Comparison of ENCODE assay signal across 8 cellular contexts in the genomic region with DNA sequence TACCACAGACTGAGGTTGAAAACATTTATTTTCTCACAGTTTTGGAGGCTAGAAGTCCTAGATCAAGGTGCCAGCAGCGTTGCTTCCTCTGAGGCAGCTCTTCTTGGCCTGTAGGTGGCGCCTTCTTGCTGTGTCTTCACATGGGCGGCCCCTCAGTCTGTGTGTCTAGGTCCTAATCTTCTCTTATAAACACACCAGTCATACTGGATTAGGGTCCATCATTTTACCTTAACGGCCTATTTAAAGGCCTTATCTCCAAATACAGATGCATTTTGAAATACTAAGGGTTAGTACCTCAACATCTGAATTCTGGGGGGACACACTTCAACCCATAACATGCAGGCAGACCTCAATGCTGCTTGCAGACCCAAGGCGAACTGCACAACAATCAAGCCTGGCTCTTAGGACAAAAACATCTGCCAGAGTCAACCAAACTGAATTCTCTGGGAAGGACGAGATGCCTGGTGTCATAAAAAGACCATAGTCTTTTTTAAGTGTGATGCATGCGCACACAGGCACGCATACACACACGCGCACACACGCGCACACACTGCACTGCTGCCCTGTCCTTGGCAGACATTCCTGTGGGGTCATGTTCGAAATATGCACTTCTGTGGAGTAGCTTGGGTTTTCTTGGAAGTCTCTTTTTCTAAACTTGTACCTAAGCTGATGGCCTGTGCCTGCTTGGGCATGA. TPM values are rescaled to one million over a fixed set of nuclear protein-coding genes. Genes with fewer than 3 reads are reported as not detected.
DNase-seq lines count a peak whose midpoint lies in the region; ATAC-seq and TF ChIP-seq lines count a peak whose summit lies in the region.

No MANE protein-coding gene starts in this region.

- peak overlapping the region; percentile 25 for H3K27ac Mint-ChIP-seq in CD4-positive, alpha-beta T cell
- no peak overlapping the region for H3K27ac Mint-ChIP-seq in activated naive CD4-positive, alpha-beta T cell treated with anti-CD3 and anti-CD28 coated beads for 36 hours

- no peaks in the 10 kb centered on the region for H3K27me3 Mint-ChIP-seq in CD4-positive, alpha-beta T cell
- no peaks in the 10 kb centered on the region for H3K27me3 Mint-ChIP-seq in activated naive CD4-positive, alpha-beta T cell treated with anti-CD3 and anti-CD28 coated beads for 36 hours (ENCODE audit: low read depth)

- no peaks in the 10 kb centered on the region for H3K9me3 Mint-ChIP-seq in CD4-positive, alpha-beta T cell
- no peaks in the 10 kb centered on the region for H3K9me3 Mint-ChIP-seq in activated naive CD4-positive, alpha-beta T cell treated with anti-CD3 and anti-CD28 coated beads for 36 hours

- peak; percentile 40 to 70 (median 59) for DNase-seq in CD4-positive, alpha-beta T cell
- DNase-seq in GM20000 (ENCODE audit: low spot score) = peak; percentile 65
- peak; percentile 70 for DNase-seq in MG63
- DNase-seq in SK-N-DZ (ENCODE audit: low spot score) = peak; percentile 70
- DNase-seq in activated naive CD4-positive, alpha-beta T cell treated with anti-CD3 and anti-CD28 coated beads for 36 hours = peak; percentile 85
- peak; percentile 30 for DNase-seq in left ventricle myocardium inferior
- DNase-seq in retinal pigment epithelial cell (ENCODE audit: low read depth) = peak; percentile 21

- POLR2A ChIA-PET in CD4-positive, alpha-beta T cell (lab: Charles Lee) = interaction anchor here (0.9 to 1.7 kb wide), 2 partner anchors 11 to 88 kb away, joined by 4 to 12 read pairs; no protein-coding TSS in a partner anchor

- H3K36me3 Mint-ChIP-seq in CD4-positive, alpha-beta T cell (ENCODE audit: low read depth) = peaks cover 4% of the 10 kb centered on the region
- no peaks in the 10 kb centered on the region for H3K36me3 Mint-ChIP-seq in activated naive CD4-positive, alpha-beta T cell treated with anti-CD3 and anti-CD28 coated beads for 36 hours (ENCODE audit: low read depth)

- H3K36me3 ChIP-seq in MG63 (no peaks in the 10 kb centered on the region), left ventricle myocardium inferior (no peaks in the 10 kb centered on the region)

- H3K4me3 ChIP-seq in MG63 (no peak overlapping the region), left ventricle myocardium inferior (no peak overlapping the region), retinal pigment epithelial cell (ENCODE audit: low read length) (no peak overlapping the region)

- H3K4me1 ChIP-seq in left ventricle myocardium inferior = peaks cover 19% of the 10 kb centered on the region

- TF ChIP-seq CTCF in CD4-positive, alpha-beta T cell (IDR thresholded peaks at IDR 0.05) = peak; percentile 87
- peak; percentile 86 for TF ChIP-seq CTCF in GM20000 (IDR thresholded peaks at IDR 0.05; ENCODE audit: extremely low read depth, missing control alignments)
- peak; percentile 81 for TF ChIP-seq CTCF in left ventricle myocardium inferior (IDR thresholded peaks at IDR 0.05; ENCODE audit: borderline replicate concordance)
- TF ChIP-seq CTCF in retinal pigment epithelial cell (conservative IDR thresholded peaks at IDR 0.05; ENCODE audit: low read depth, low read length) = peak; percentile 97

- H3K9me3 ChIP-seq in CD4-positive, alpha-beta T cell (ENCODE audit: control insufficient read depth, low read length) = no peaks in the 10 kb centered on the region
- no peaks in the 10 kb centered on the region for H3K9me3 ChIP-seq in MG63
- H3K9me3 ChIP-seq in left ventricle myocardium inferior (replicated peaks) = no peaks in the 10 kb centered on the region

- intact Hi-C loops in CD4-positive, alpha-beta T cell (cut with DNase I, micrococcal nuclease) = loop anchor here (5.0 kb wide), 3 partner anchors 47 to 313 kb away; partner anchors contain the start of gene RIOK3 (in 1 of the 2)
- intact Hi-C loops in activated naive CD4-positive, alpha-beta T cell treated with anti-CD3 and anti-CD28 coated beads for 36 hours (cut with micrococcal nuclease) = loop anchor here (1.0 to 5.0 kb wide), 6 partner anchors 11 to 420 kb away; partner anchors contain the start of genes LAMA3 and NPC1
- intact Hi-C loops in left ventricle myocardium inferior (cut with micrococcal nuclease) = no loop called here

- H3K27me3 ChIP-seq in CD4-positive, alpha-beta T cell (ENCODE audit: control insufficient read depth, insufficient read depth, low read length) = no peaks in the 10 kb centered on the region
- no peaks in the 10 kb centered on the region for H3K27me3 ChIP-seq in MG63
- no peaks in the 10 kb centered on the region for H3K27me3 ChIP-seq in left ventricle myocardium inferior (ENCODE audit: low read depth)

- peak; percentile 45 for ATAC-seq in CD4-positive, alpha-beta T cell (ENCODE audit: poor library complexity)
- no peak for ATAC-seq in HG03095 (IDR thresholded peaks at IDR 0.05; ENCODE audit: unreplicated experiment)

- peaks cover 18% of the 10 kb centered on the region for H3K4me1 Mint-ChIP-seq in CD4-positive, alpha-beta T cell (ENCODE audit: low read depth)
- H3K4me1 Mint-ChIP-seq in activated naive CD4-positive, alpha-beta T cell treated with anti-CD3 and anti-CD28 coated beads for 36 hours (ENCODE audit: low read depth) = peaks cover 15% of the 10 kb centered on the region

- H3K27ac ChIP-seq in CD4-positive, alpha-beta T cell (ENCODE audit: low read depth, low read length) = no peak overlapping the region
- H3K27ac ChIP-seq in left ventricle myocardium inferior (replicated peaks) = no peak overlapping the region

- peak overlapping the region; percentile 2 for H3K4me3 Mint-ChIP-seq in CD4-positive, alpha-beta T cell
- H3K4me3 Mint-ChIP-seq in activated naive CD4-positive, alpha-beta T cell treated with anti-CD3 and anti-CD28 coated beads for 36 hours = no peak overlapping the region

- CTCF ChIA-PET in CD4-positive, alpha-beta T cell (lab: Charles Lee) = interaction anchor here (0.6 to 1.8 kb wide), 19 partner anchors 9 to 639 kb away, joined by 3 to 10 read pairs (median 4); partner anchors contain the start of gene RIOK3
- CTCF ChIA-PET in activated naive CD4-positive, alpha-beta T cell treated with anti-CD3 and anti-CD28 coated beads for 36 hours (lab: Charles Lee) = interaction anchor here (0.7 to 3.8 kb wide), 21 partner anchors 9 to 524 kb away, joined by 3 to 27 read pairs (median 5); partner anchors contain the start of gene RIOK3

RNA-seq across cellular contexts. Expression of gene RMC1, which starts 4.3 kb away (rescaled TPM):
- 10 to 100 TPM; 46.9 to 48.3 TPM for total RNA-seq in CD4-positive, alpha-beta T cell
- 21.1 and 21.9 TPM in 2 replicates for total RNA-seq in MG63 (2014; rRNA removed; shearing (Covaris generic); ENCODE audit: low replicate concordance)
- 31.3 and 34.1 TPM in 2 replicates for polyA plus RNA-seq in SK-N-DZ (2014; cell fraction: cytosol; rRNA removed)
- 33.8 and 39.1 TPM in 2 replicates for polyA plus RNA-seq in SK-N-DZ (2014; cell fraction: nucleus; rRNA removed)
- 10 to 100 TPM; 26.2 to 29.7 TPM for total RNA-seq in activated naive CD4-positive, alpha-beta T cell treated with anti-CD3 and anti-CD28 coated beads for 36 hours
- 14.7 TPM for total RNA-seq in left ventricle myocardium inferior

RNA-seq across cellular contexts. Expression of gene RIOK3, which starts 45.9 kb away (rescaled TPM):
- 100 to 1,000 TPM; 151 to 153 TPM for total RNA-seq in CD4-positive, alpha-beta T cell
- total RNA-seq in MG63 (2014; rRNA removed; shearing (Covaris generic); ENCODE audit: low replicate concordance) = 35.9 and 41.3 TPM in 2 replicates
- 24.5 and 28.3 TPM in 2 replicates for polyA plus RNA-seq in SK-N-DZ (2014; cell fraction: cytosol; rRNA removed)
- polyA plus RNA-seq in SK-N-DZ (2014; cell fraction: nucleus; rRNA removed) = 35.1 and 39.8 TPM in 2 replicates
- 10 to 100 TPM; 53.8 to 59.5 TPM for total RNA-seq in activated naive CD4-positive, alpha-beta T cell treated with anti-CD3 and anti-CD28 coated beads for 36 hours
- 60.4 TPM for total RNA-seq in left ventricle myocardium inferior

Comparison
In these comparisons a context has a peak if more than half of its experiments do, and no peak if none do; other contexts are left out.
1. DNase-seq: peak in every context shown above with its lines; median percentile 85 in activated naive CD4-positive, alpha-beta T cell treated with anti-CD3 and anti-CD28 coated beads for 36 hours; 70 in MG63; 70 in SK-N-DZ; 65 in GM20000; 59 in CD4-positive, alpha-beta T cell; 30 in left ventricle myocardium inferior; 21 in retinal pigment epithelial cell.